13 cellular contexts compared by ENCODE assay signal in the genomic region with DNA sequence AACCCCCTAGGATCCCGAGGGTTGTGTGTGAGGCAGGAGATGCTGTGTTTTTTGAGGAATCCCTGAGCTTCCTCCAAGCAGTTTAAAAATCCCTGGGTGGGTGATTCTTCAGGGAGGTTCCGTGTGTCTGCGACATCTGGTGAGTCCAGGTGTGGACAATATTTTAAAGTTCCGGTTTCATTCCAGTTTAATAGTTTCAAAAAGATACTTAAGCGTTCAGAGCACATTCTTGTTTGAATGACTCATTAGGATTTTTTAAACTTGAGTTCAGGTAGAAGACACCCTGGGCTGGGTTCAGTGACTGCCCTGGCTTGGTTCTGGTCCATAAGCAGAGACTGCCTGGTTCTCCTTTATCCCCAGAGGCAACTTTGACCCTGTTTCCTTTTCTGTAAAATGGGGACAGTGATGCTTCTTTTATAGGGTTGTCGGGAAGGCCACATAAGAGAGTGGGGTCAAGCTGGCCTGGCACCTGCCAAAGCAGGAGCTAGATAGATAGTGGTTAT.
DNase-seq lines count a peak whose midpoint lies in the region; ATAC-seq, FAIRE-seq and TF ChIP-seq lines count a peak whose summit lies in the region.
"Had no signal": no experiment of that assay in that cellular context is flagged by ENCODE, and none has a peak within 500 bp of the region (broad histone marks: within the 10 kb centered on the region; RNA-seq: fewer than 3 reads in every experiment).

No MANE protein-coding gene starts in this region.

- 84 to 92% (median 89%) methylated on average over 6 of the region's 6 CpGs for WGBS in adrenal gland, 4 donors
- WGBS in lower leg skin, 2 donors: 56 to 57% methylated on average over 6 of the region's 6 CpGs

- TF ChIP-seq POLR2A in adrenal gland (IDR thresholded peaks at IDR 0.05) (no peak), lower leg skin (IDR thresholded peaks at IDR 0.05) (no peak)

- H3K27ac Mint-ChIP-seq in CD14-positive monocyte: peak overlapping the region in 6 of 7 donors; percentile 5 to 99 (median 96)
- peak overlapping the region; percentile 46 to 98 (median 96) for H3K27ac Mint-ChIP-seq in naive thymus-derived CD4-positive, alpha-beta T cell

- peak; percentile 51 for FAIRE-seq in GM18507 (lab: Jason Lieb, UNC)
- FAIRE-seq in frontal cortex (lab: Jason Lieb, UNC): no peak

- peak overlapping the region in 1 of 2 donors; percentile 71 for H3K4me3 Mint-ChIP-seq in CD14-positive monocyte
- peak overlapping the region in 6 of 10 donors; percentile 16 to 95 (median 86) for H3K4me3 Mint-ChIP-seq in naive thymus-derived CD4-positive, alpha-beta T cell

- H3K27me3 Mint-ChIP-seq in CD14-positive monocyte (ENCODE audit: low read depth in 3 of 3): peaks cover 0 to 2% (median 0%) of the 10 kb centered on the region in 3 donors
- H3K27me3 Mint-ChIP-seq in naive thymus-derived CD4-positive, alpha-beta T cell: no peaks in the 10 kb centered on the region

- H3K36me3 Mint-ChIP-seq in CD14-positive monocyte: peaks cover 46 to 57% of the 10 kb centered on the region in 2 donors
- peaks cover 0 to 19% (median 8%) of the 10 kb centered on the region in 5 donors for H3K36me3 Mint-ChIP-seq in naive thymus-derived CD4-positive, alpha-beta T cell

- H3K4me1 ChIP-seq in adrenal gland (replicated peaks in 1 of 2): peaks cover 20 to 52% of the 10 kb centered on the region in 2 donors
- H3K4me1 ChIP-seq in naive thymus-derived CD4-positive, alpha-beta T cell (ENCODE audit: control insufficient read depth in 2 of 2, insufficient read depth in 2 of 2, low read length in 2 of 2): peaks cover 42 to 43% of the 10 kb centered on the region in 2 donors

- no peaks in the 10 kb centered on the region for H3K9me3 ChIP-seq in adrenal gland (replicated peaks in 1 of 3)
- no peaks in the 10 kb centered on the region for H3K9me3 ChIP-seq in naive thymus-derived CD4-positive, alpha-beta T cell (ENCODE audit: control insufficient read depth in 2 of 3, low read length in 3 of 3)
- H3K9me3 ChIP-seq: mucosa of descending colon, right lobe of liver, uterus had no signal

- no peak for ATAC-seq in naive thymus-derived CD4-positive, alpha-beta T cell
- ATAC-seq in GM19351 (IDR thresholded peaks at IDR 0.05; ENCODE audit: unreplicated experiment): no peak
- no peak for ATAC-seq in HG02885 (IDR thresholded peaks at IDR 0.05; ENCODE audit: poor library complexity, unreplicated experiment)

- DNase-seq in CD14-positive monocyte (ENCODE audit: low spot score) (no peak), GM18507 (ENCODE audit: extremely low spot score, insufficient read length, low read depth) (no peak), adrenal gland (no peak), frontal cortex (ENCODE audit: low spot score in 2 of 2) (no peak), lower leg skin (ENCODE audit: low spot score in 2 of 2) (no peak)
- no peak for DNase-seq in naive thymus-derived CD4-positive, alpha-beta T cell
- DNase-seq: Kasumi-1, uterus had no signal

- peaks cover 0 to 19% of the 10 kb centered on the region in 2 donors for H3K36me3 ChIP-seq in adrenal gland (replicated peaks in 1 of 2)
- peaks cover 0 to 38% (median 0%) of the 10 kb centered on the region in 3 experiments for H3K36me3 ChIP-seq in naive thymus-derived CD4-positive, alpha-beta T cell (ENCODE audit: control insufficient read depth in 2 of 3, insufficient read depth in 3 of 3, low read length in 3 of 3)
- H3K36me3 ChIP-seq: uterus had no signal

- no peak for TF ChIP-seq CTCF in CD14-positive monocyte (IDR thresholded peaks at IDR 0.05)
- no peak for TF ChIP-seq CTCF in adrenal gland (IDR thresholded peaks at IDR 0.05)
- TF ChIP-seq CTCF in lower leg skin (IDR thresholded peaks at IDR 0.05): no peak

- H3K27ac ChIP-seq in adrenal gland: peak overlapping the region in 3 of 5 donors; percentile 68 to 90 (median 84)
- H3K27ac ChIP-seq in naive thymus-derived CD4-positive, alpha-beta T cell (ENCODE audit: low read depth, low read length): peak overlapping the region; percentile 77
- H3K27ac ChIP-seq: hepatocyte had no signal

- H3K4me3 ChIP-seq in adrenal gland: no peak overlapping the region
- no peak overlapping the region for H3K4me3 ChIP-seq in naive thymus-derived CD4-positive, alpha-beta T cell (ENCODE audit: low read length)
- no peak overlapping the region for H3K4me3 ChIP-seq in lower leg skin (ENCODE audit: low read depth, poor library complexity, severe bottlenecking)
- H3K4me3 ChIP-seq: hepatocyte, mucosa of descending colon, right lobe of liver, uterus had no signal

- no peaks in the 10 kb centered on the region for H3K27me3 ChIP-seq in adrenal gland
- no peaks in the 10 kb centered on the region for H3K27me3 ChIP-seq in naive thymus-derived CD4-positive, alpha-beta T cell (ENCODE audit: control insufficient read depth in 2 of 2, insufficient read depth in 2 of 2, low read length in 2 of 2)
- H3K27me3 ChIP-seq: hepatocyte, right lobe of liver, uterus had no signal

- no peaks in the 10 kb centered on the region for H3K9me3 Mint-ChIP-seq in CD14-positive monocyte
- H3K9me3 Mint-ChIP-seq in naive thymus-derived CD4-positive, alpha-beta T cell: no peaks in the 10 kb centered on the region

- CTCF ChIA-PET in naive thymus-derived CD4-positive, alpha-beta T cell (lab: Charles Lee): interaction anchor here (0.9 to 3.8 kb wide), 12 partner anchors 7 to 308 kb away, joined by 3 to 35 read pairs (median 6); a partner anchor contains a TSS

- POLR2A ChIA-PET in naive thymus-derived CD4-positive, alpha-beta T cell (lab: Charles Lee): interaction anchor here (0.6 to 2.3 kb wide), 9 partner anchors 14 to 308 kb away, joined by 3 to 9 read pairs (median 6); a partner anchor contains a TSS

- intact Hi-C loops in CD14-positive monocyte (cut with micrococcal nuclease): loop anchor here (5.0 to 10.0 kb wide), 4 partner anchors 58 to 310 kb away; a partner anchor contains a TSS
- intact Hi-C loops in adrenal gland (cut with DNase I): no loop called here
- intact Hi-C loops in naive thymus-derived CD4-positive, alpha-beta T cell (cut with micrococcal nuclease): loop anchor here (1.0 to 5.0 kb wide), 9 partner anchors 65 to 360 kb away; a partner anchor contains a TSS
- intact Hi-C loops in lower leg skin (cut with DNase I; ENCODE audit: low total_unique reads): no loop called here

- peaks cover 93% of the 10 kb centered on the region for H3K4me1 Mint-ChIP-seq in CD14-positive monocyte
- H3K4me1 Mint-ChIP-seq in naive thymus-derived CD4-positive, alpha-beta T cell: peaks cover 46 to 87% (median 74%) of the 10 kb centered on the region in 7 donors

Comparison
In these comparisons a context has a peak if more than half of its experiments do, and no peak if none do; other contexts are left out.
1. intact Hi-C loops: an anchor here in CD14-positive monocyte (5.0 to 10.0 kb wide) and naive thymus-derived CD4-positive, alpha-beta T cell (1.0 to 5.0 kb wide); none called in adrenal gland and lower leg skin.